ENCODE assay signal across 8 cellular contexts in the genomic region with DNA sequence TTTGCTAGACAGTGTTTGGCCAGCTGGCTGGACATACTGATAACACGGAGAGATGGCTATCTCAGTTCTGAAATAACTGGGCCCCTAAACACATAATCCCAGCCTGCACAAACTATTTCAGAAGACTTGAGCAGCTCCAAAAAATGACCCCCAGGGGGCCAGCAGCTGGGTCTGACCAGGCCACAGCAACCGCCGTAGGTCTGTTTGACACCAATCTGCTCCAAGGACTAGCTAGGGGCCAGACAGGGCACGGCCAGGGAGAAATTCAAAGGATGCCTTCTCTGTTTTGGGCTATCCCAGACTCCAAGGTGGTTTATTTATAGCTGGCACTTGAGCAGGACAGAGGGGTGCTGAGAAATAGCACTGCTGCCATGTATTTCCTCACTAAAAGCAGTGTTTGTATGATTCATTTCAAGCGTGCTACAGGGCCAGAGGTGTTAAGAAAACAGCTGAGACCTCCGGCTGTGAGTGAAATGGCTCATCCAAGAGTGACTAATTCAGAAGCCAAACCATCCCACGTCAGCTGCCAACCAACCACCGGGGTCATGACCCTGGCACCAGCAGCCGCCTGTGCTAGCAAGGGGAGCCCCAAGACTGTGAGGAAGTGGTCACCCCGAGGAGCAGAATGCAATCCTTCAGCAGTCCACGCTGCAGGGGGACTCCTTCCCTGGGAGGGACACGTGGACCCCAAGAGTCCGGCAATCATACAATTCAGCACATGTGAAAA.
DNase-seq lines count a peak whose midpoint lies in the region; ATAC-seq and TF ChIP-seq lines count a peak whose summit lies in the region.

No MANE protein-coding gene starts in this region.

- no peak overlapping the region for H3K4me3 ChIP-seq in astrocyte of the spinal cord (ENCODE audit: low read depth, low read length)

- DNase-seq in C1 segment of cervical spinal cord (lab: John Stamatoyannopoulos, UW) = peak in 8 of 14 donors; percentile 13 to 69 (median 37)
- peak; percentile 39 for DNase-seq in T-helper 9 cell
- peak; percentile 96 for DNase-seq in astrocyte of the spinal cord (ENCODE audit: low read depth, low spot score)
- peak; percentile 93 for DNase-seq in kidney glomerular epithelial cell (lab: John Stamatoyannopoulos, UW)
- DNase-seq in stimulated activated CD4-positive, alpha-beta T cell treated with anti-CD3 and anti-CD28 coated beads, Interleukin-4, amount 100 ng/mL, for 48 hours (ENCODE audit: low read depth in 2 of 2) = peak; percentile 62 to 77
- DNase-seq in NCI-H524 treated with DMSO at 0.1 percent for 48 hours (lab: John Stamatoyannopoulos, UW) = no peak

- ATAC-seq in GM19397 (IDR thresholded peaks at IDR 0.05; ENCODE audit: unreplicated experiment) (peak; percentile 58), HG03575 (IDR thresholded peaks at IDR 0.05; ENCODE audit: extremely low read depth, insufficient number of reproducible peaks, low FRiP score, unreplicated experiment) (peak; percentile 64)

- in situ Hi-C loops in astrocyte of the spinal cord (cut with HindIII; ENCODE audit: low sequenced_read_pairs) = no loop called here

- TF ChIP-seq CTCF in astrocyte of the spinal cord (IDR thresholded peaks at IDR 0.05; ENCODE audit: low read depth, low read length) = peak; percentile 21
